In the genomic region with DNA sequence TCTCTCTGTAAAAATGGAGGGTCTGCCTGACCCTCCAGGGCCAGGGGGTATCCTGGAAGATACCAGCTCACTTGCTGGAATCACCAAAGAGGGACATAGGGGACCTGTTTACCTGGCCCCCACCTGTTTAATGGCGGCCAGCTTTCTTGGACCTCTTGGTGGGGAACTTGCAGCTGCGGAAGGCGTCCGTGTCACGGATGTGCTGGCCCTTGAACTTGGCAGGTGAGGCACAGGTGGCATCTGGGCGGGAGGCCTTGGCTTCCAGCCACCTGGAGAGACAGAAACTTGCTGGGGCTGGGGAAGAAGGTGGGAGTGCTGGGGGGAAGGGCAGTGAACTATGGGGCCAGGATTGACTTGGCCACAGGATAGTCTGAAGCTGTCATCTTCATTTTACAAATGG, we compare ENCODE assay signal across 28 cellular contexts. TPM values are rescaled to one million over a fixed set of nuclear protein-coding genes. Genes with fewer than 3 reads are reported as not detected.
"Had no signal": no experiment of that assay in that cellular context is flagged by ENCODE, and none has a peak within 500 bp of the region (broad histone marks: within the 10 kb centered on the region; RNA-seq: fewer than 3 reads in every experiment).

No MANE protein-coding gene starts in this region.

- H3K27ac ChIP-seq: ascending aorta, coronary artery, pancreas, psoas muscle, sigmoid colon, suprapubic skin, VCaP had no signal

- H3K36me3 ChIP-seq: gastrocnemius medialis, pancreas, sigmoid colon, transverse colon had no signal

- H3K4me1 Mint-ChIP-seq: mesothelial cell of epicardium had no signal

- H3K9me3 ChIP-seq: ascending aorta, gastrocnemius medialis, pancreas, psoas muscle, sigmoid colon, suprapubic skin, transverse colon had no signal

- H3K4me3 ChIP-seq: ascending aorta, coronary artery, dorsolateral prefrontal cortex, gastrocnemius medialis, pancreas, psoas muscle, sigmoid colon, suprapubic skin, transverse colon had no signal

- H3K4me3 Mint-ChIP-seq: activated naive CD8-positive, alpha-beta T cell treated with anti-CD3 and anti-CD28 coated beads, Interleukin-2, amount 10 ng/mL, durations not matched to agents 7 days and 5 days; brain; mesothelial cell of epicardium; naive thymus-derived CD4-positive, alpha-beta T cell had no signal

- H3K36me3 Mint-ChIP-seq: brain had no signal

- H3K9me3 Mint-ChIP-seq: activated naive CD8-positive, alpha-beta T cell treated with anti-CD3 and anti-CD28 coated beads, Interleukin-2, amount 10 ng/mL, durations not matched to agents 7 days and 5 days; mesothelial cell of epicardium had no signal

- H3K4me1 ChIP-seq: pancreas had no signal

- ATAC-seq: gastrocnemius medialis; left cardiac atrium; left ventricle myocardium superior; naive thymus-derived CD4-positive, alpha-beta T cell; pancreas; psoas muscle had no signal

- H3K27ac Mint-ChIP-seq: activated naive CD8-positive, alpha-beta T cell treated with anti-CD3 and anti-CD28 coated beads, Interleukin-2, amount 10 ng/mL, durations not matched to agents 7 days and 5 days; brain; mesothelial cell of epicardium; naive thymus-derived CD4-positive, alpha-beta T cell had no signal

- H3K27me3 ChIP-seq: gastrocnemius medialis, pancreas, suprapubic skin had no signal

- DNase-seq: activated CD4-positive, alpha-beta T cell treated with anti-CD3 and anti-CD28 coated beads for 4 hours; activated CD4-positive, alpha-beta T cell treated with anti-CD3 and anti-CD28 coated beads, Interleukin-2, amount 50 U/mL, for 4 hours; activated effector memory CD4-positive, alpha-beta T cell treated with Interleukin-2 at 50 U/mL for 16 hours; activated naive CD4-positive, alpha-beta T cell treated with Interleukin-2 at 50 U/mL for 16 hours; activated naive CD8-positive, alpha-beta T cell treated with anti-CD3 and anti-CD28 coated beads, Interleukin-2, amount 10 ng/mL, durations not matched to agents 7 days and 5 days; effector memory CD4-positive, alpha-beta T cell; erythroblast; gastrocnemius medialis; glutamatergic neuron; left cardiac atrium; left ventricle myocardium superior; naive thymus-derived CD4-positive, alpha-beta T cell; sigmoid colon; small intestine; stimulated activated CD4-positive, alpha-beta T cell treated with anti-CD3 and anti-CD28 coated beads, Interleukin-1b, Interleukin-23, amount 100 ng/mL, for 48 hours; stimulated activated naive CD4-positive, alpha-beta T cell; T-helper 9 cell; transverse colon had no signal

RNA-seq across cellular contexts. Expression of gene CHAD, which starts 3.5 kb away (rescaled TPM):
- total RNA-seq: activated naive CD8-positive, alpha-beta T cell treated with anti-CD3 and anti-CD28 coated beads, Interleukin-2, amount 10 ng/mL, durations not matched to agents 7 days and 5 days; ascending aorta; cerebellum; mesothelial cell of epicardium; naive thymus-derived CD4-positive, alpha-beta T cell; sigmoid colon had no signal

RNA-seq across cellular contexts. Expression of gene MYCBPAP, which starts 43.1 kb away (rescaled TPM):
- total RNA-seq: gastrocnemius medialis had no signal
